Comparison of ENCODE assay signal across 1 cellular context in genomic region chr4:33080262-33080661, GRCh38.
A peak's percentile ranks its signal among the peaks of the same experiment; 100 is the strongest.
TF ChIP-seq lines count a peak whose summit lies in the region.

No MANE protein-coding gene starts in this region.

TF ChIP-seq in liver, 16 proteins besides CTCF, POLR2A, EP300 and RAD21 (continued from another document):
- TF ChIP-seq, protein P1, sequence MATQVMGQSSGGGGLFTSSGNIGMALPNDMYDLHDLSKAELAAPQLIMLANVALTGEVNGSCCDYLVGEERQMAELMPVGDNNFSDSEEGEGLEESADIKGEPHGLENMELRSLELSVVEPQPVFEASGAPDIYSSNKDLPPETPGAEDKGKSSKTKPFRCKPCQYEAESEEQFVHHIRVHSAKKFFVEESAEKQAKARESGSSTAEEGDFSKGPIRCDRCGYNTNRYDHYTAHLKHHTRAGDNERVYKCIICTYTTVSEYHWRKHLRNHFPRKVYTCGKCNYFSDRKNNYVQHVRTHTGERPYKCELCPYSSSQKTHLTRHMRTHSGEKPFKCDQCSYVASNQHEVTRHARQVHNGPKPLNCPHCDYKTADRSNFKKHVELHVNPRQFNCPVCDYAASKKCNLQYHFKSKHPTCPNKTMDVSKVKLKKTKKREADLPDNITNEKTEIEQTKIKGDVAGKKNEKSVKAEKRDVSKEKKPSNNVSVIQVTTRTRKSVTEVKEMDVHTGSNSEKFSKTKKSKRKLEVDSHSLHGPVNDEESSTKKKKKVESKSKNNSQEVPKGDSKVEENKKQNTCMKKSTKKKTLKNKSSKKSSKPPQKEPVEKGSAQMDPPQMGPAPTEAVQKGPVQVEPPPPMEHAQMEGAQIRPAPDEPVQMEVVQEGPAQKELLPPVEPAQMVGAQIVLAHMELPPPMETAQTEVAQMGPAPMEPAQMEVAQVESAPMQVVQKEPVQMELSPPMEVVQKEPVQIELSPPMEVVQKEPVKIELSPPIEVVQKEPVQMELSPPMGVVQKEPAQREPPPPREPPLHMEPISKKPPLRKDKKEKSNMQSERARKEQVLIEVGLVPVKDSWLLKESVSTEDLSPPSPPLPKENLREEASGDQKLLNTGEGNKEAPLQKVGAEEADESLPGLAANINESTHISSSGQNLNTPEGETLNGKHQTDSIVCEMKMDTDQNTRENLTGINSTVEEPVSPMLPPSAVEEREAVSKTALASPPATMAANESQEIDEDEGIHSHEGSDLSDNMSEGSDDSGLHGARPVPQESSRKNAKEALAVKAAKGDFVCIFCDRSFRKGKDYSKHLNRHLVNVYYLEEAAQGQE (IDR thresholded peaks at IDR 0.05) = peak; percentile 13
- TF ChIP-seq HNF4G (IDR thresholded peaks at IDR 0.05) (no peak), FOXA1 (IDR thresholded peaks at IDR 0.05) (no peak), NR2F2 (IDR thresholded peaks at IDR 0.05) (no peak), TAF1 (conservative IDR thresholded peaks at IDR 0.05) (no peak), EGR1 (IDR thresholded peaks at IDR 0.05; ENCODE audit: low read depth in 2 of 2) (peak in 1 of 2 donors; percentile 22), YY1 (IDR thresholded peaks at IDR 0.05) (peak; percentile 61), JUND (IDR thresholded peaks at IDR 0.05) (peak in 1 of 2 donors; percentile 56), SP1 (IDR thresholded peaks at IDR 0.05) (peak; percentile 15)
- TF ChIP-seq, protein P2, sequence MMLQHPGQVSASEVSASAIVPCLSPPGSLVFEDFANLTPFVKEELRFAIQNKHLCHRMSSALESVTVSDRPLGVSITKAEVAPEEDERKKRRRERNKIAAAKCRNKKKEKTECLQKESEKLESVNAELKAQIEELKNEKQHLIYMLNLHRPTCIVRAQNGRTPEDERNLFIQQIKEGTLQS (IDR thresholded peaks at IDR 0.05) = peak; percentile 60
- TF ChIP-seq, protein P3, sequence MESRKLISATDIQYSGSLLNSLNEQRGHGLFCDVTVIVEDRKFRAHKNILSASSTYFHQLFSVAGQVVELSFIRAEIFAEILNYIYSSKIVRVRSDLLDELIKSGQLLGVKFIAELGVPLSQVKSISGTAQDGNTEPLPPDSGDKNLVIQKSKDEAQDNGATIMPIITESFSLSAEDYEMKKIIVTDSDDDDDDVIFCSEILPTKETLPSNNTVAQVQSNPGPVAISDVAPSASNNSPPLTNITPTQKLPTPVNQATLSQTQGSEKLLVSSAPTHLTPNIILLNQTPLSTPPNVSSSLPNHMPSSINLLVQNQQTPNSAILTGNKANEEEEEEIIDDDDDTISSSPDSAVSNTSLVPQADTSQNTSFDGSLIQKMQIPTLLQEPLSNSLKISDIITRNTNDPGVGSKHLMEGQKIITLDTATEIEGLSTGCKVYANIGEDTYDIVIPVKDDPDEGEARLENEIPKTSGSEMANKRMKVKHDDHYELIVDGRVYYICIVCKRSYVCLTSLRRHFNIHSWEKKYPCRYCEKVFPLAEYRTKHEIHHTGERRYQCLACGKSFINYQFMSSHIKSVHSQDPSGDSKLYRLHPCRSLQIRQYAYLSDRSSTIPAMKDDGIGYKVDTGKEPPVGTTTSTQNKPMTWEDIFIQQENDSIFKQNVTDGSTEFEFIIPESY (IDR thresholded peaks at IDR 0.05) = peak; percentile 51
